19 cellular contexts compared by ENCODE assay signal in the genomic region with DNA sequence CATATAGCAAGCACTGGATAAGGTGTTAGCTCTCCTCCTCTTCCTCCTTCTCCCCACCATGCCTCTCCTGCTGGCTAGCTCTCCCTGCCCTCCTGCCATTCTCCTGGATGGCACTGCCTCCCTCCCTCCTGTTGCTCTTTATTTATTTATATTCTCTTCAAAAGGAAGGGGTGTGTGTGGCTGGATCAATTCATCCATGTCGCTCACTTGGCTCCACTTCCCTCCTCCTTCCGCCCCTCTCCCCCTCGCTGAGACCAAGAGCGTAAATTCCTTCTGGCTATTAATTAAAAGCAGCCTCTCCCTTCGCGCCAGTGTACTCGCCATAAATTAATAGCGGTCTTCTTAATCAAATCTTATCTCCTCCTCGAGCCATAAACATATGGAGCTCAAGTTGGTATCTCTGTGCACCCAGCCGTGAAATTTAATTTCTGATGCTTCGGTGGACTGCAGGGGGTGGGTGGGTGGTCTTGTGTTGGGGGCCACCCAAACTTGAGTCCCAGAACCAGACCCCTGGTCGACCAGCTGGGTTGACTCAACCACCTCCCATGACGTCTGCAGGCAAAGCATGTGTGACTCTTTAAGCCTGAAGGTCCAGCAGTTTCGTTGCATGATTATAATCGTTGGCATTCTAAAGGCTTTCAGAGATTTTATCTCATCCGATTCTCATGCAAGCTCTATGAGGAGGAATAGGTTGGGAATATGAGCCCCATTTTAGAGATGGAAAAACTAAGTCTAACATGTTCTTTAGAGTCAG. TPM values are rescaled to one million over a fixed set of nuclear protein-coding genes. Genes with fewer than 3 reads are reported as not detected.
DNase-seq lines count a peak whose midpoint lies in the region; ATAC-seq and TF ChIP-seq lines count a peak whose summit lies in the region.
"Had no signal": no experiment of that assay in that cellular context is flagged by ENCODE, and none has a peak within 500 bp of the region (broad histone marks: within the 10 kb centered on the region; RNA-seq: fewer than 3 reads in every experiment).

No MANE protein-coding gene starts in this region.

- H3K4me3 Mint-ChIP-seq in GM23338 = no peak overlapping the region
- H3K4me3 Mint-ChIP-seq in nephron = peak overlapping the region in 1 of 3 experiments; percentile 7
- H3K4me3 Mint-ChIP-seq: CD4-positive, alpha-beta T cell; T-helper 2 cell treated with Interferon-gamma antibody and Interleukin-4, amounts not matched to agents 5 μg/mL and 100 μg/mL, for 36 hours had no signal

- H3K4me3 ChIP-seq in GM23338 = no peak overlapping the region
- H3K4me3 ChIP-seq: breast epithelium, psoas muscle, thoracic aorta had no signal

- H3K27ac Mint-ChIP-seq in GM23338 = no peak overlapping the region
- peak overlapping the region; percentile 12 to 76 (median 53) for H3K27ac Mint-ChIP-seq in nephron
- H3K27ac Mint-ChIP-seq: activated T-helper 2 cell treated with anti-CD3 and anti-CD28 coated beads, Interferon-gamma antibody, Interleukin-2, Interleukin-4, amounts not matched to agents 10 μg/mL and 5 μg/mL and 100 μg/mL, durations not matched to agents 14 hours and 24 hours and 36 hours; CD4-positive, alpha-beta T cell; T-helper 2 cell treated with Interferon-gamma antibody and Interleukin-4, amounts not matched to agents 5 μg/mL and 100 μg/mL, for 36 hours had no signal

- H3K27me3 Mint-ChIP-seq in GM23338 (ENCODE audit: insufficient read depth, low read depth, poor library complexity) (peaks cover 4% of the 10 kb centered on the region), nephron (ENCODE audit: low read depth) (peaks cover 11% of the 10 kb centered on the region)
- H3K27me3 Mint-ChIP-seq: CD4-positive, alpha-beta T cell had no signal

- no peaks in the 10 kb centered on the region for H3K27me3 ChIP-seq in GM23338 (ENCODE audit: insufficient read depth)
- H3K27me3 ChIP-seq: breast epithelium had no signal

- H3K9me3 Mint-ChIP-seq in GM23338 (no peaks in the 10 kb centered on the region), nephron (no peaks in the 10 kb centered on the region)
- H3K9me3 Mint-ChIP-seq: activated T-helper 2 cell treated with anti-CD3 and anti-CD28 coated beads, Interferon-gamma antibody, Interleukin-2, Interleukin-4, amounts not matched to agents 10 μg/mL and 5 μg/mL and 100 μg/mL, durations not matched to agents 14 hours and 24 hours and 36 hours; CD4-positive, alpha-beta T cell; T-helper 2 cell treated with Interferon-gamma antibody and Interleukin-4, amounts not matched to agents 5 μg/mL and 100 μg/mL, for 36 hours had no signal

- ATAC-seq in GM23338 (no peak), SK-N-SH treated with all-trans-retinoic acid at 6 μM for 48 hours (no peak)

- H3K4me1 ChIP-seq in GM23338 (ENCODE audit: insufficient read depth) = peaks cover 21% of the 10 kb centered on the region; the same call in 1 of the 2 replicates
- H3K4me1 ChIP-seq: breast epithelium, psoas muscle had no signal

- H4K20me1 ChIP-seq in GM23338 (replicated peaks; ENCODE audit: insufficient read depth) = no peaks in the 10 kb centered on the region

- no peak overlapping the region for H2AFZ ChIP-seq in GM23338

- H3K27ac ChIP-seq in GM23338 (ENCODE audit: low read depth) = no peak overlapping the region
- H3K27ac ChIP-seq: breast epithelium, epithelial cell of prostate, psoas muscle, thoracic aorta had no signal

- H3K79me2 ChIP-seq in GM23338 (replicated peaks; ENCODE audit: insufficient read depth) = no peaks in the 10 kb centered on the region

- no peaks in the 10 kb centered on the region for H3K36me3 ChIP-seq in GM23338 (ENCODE audit: insufficient read depth)
- H3K36me3 ChIP-seq: breast epithelium, thoracic aorta had no signal

- H3K9me2 ChIP-seq in GM23338 (ENCODE audit: insufficient read depth) = no peaks in the 10 kb centered on the region

- TF ChIP-seq CTCF in GM23338 (conservative IDR thresholded peaks at IDR 0.05; ENCODE audit: low read depth in 2 of 2) = no peak
- no peak for TF ChIP-seq CTCF in nephron (IDR thresholded peaks at IDR 0.05; ENCODE audit: unreplicated experiment in 3 of 3)

- H3K36me3 Mint-ChIP-seq in GM23338 (ENCODE audit: low read depth) (no peaks in the 10 kb centered on the region), nephron (ENCODE audit: low read depth) (no peaks in the 10 kb centered on the region)

- peak; percentile 26 for DNase-seq in NCI-H146 (lab: John Stamatoyannopoulos, UW)
- no peak for DNase-seq in NCI-H146 treated with DMSO at 0.1 percent for 48 hours (lab: John Stamatoyannopoulos, UW; ENCODE audit: unreplicated experiment)
- no peak for DNase-seq in GM23338 (ENCODE audit: low spot score)
- DNase-seq in stimulated activated CD4-positive, alpha-beta T cell treated with anti-CD3 and anti-CD28 coated beads, Interleukin-4, amount 100 ng/mL, for 1 hour = no peak
- DNase-seq in LoVo (ENCODE audit: low spot score) = no peak
- no peak for DNase-seq in CD1c-positive myeloid dendritic cell (ENCODE audit: extremely low spot score)
- DNase-seq: activated CD4-positive, CD25-positive, alpha-beta regulatory T cell; CD4-positive, alpha-beta T cell; MV-4-11; NCI-H2107; psoas muscle; SHP77 treated with DMSO at 0.1 percent for 48 hours had no signal

- H3K4me2 ChIP-seq in GM23338 = peak overlapping the region; percentile 48

- H3K4me1 Mint-ChIP-seq in GM23338 (peaks cover 48% of the 10 kb centered on the region), nephron (peaks cover 43% of the 10 kb centered on the region)

- no peaks in the 10 kb centered on the region for H3F3A ChIP-seq in GM23338 (replicated peaks; ENCODE audit: low read depth)

TF ChIP-seq in GM23338, 12 proteins besides CTCF, POLR2A, EP300 and RAD21 (continues in another document):
- no peak for TF ChIP-seq EZH2 (IDR thresholded peaks at IDR 0.05; ENCODE audit: low read depth, unreplicated experiment)
- TF ChIP-seq NANOG (IDR thresholded peaks at IDR 0.05; ENCODE audit: borderline replicate concordance) = no peak
- no peak for TF ChIP-seq ZNF331 (CRISPR knock-in tag; IDR thresholded peaks at IDR 0.05; ENCODE audit: low read depth)
- TF ChIP-seq EZH2phosphoT487 (IDR thresholded peaks at IDR 0.05; ENCODE audit: unreplicated experiment) = no peak
- TF ChIP-seq STAT1 (IDR thresholded peaks at IDR 0.05; ENCODE audit: unreplicated experiment) = no peak

TF ChIP-seq in SK-N-SH treated with all-trans-retinoic acid at 6 μM for 48 hours, 23 proteins besides CTCF, POLR2A, EP300 and RAD21:
- TF ChIP-seq, protein P1, sequence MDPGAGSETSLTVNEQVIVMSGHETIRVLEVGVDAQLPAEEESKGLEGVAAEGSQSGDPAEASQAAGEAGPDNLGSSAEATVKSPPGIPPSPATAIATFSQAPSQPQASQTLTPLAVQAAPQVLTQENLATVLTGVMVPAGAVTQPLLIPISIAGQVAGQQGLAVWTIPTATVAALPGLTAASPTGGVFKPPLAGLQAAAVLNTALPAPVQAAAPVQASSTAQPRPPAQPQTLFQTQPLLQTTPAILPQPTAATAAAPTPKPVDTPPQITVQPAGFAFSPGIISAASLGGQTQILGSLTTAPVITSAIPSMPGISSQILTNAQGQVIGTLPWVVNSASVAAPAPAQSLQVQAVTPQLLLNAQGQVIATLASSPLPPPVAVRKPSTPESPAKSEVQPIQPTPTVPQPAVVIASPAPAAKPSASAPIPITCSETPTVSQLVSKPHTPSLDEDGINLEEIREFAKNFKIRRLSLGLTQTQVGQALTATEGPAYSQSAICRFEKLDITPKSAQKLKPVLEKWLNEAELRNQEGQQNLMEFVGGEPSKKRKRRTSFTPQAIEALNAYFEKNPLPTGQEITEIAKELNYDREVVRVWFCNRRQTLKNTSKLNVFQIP (CRISPR knock-in tag; IDR thresholded peaks at IDR 0.05; ENCODE audit: borderline replicate concordance, low read depth) = no peak
- TF ChIP-seq ARNTL (CRISPR knock-in tag; IDR thresholded peaks at IDR 0.05; ENCODE audit: borderline replicate concordance, low read depth) (no peak), OSR1 (CRISPR knock-in tag; IDR thresholded peaks at IDR 0.05) (no peak), ZNF565 (CRISPR knock-in tag; conservative IDR thresholded peaks at IDR 0.05; ENCODE audit: low read depth) (no peak), TCF4 (CRISPR knock-in tag; IDR thresholded peaks at IDR 0.05; ENCODE audit: borderline replicate concordance) (peak; percentile 90), PPARA (CRISPR knock-in tag; IDR thresholded peaks at IDR 0.05; ENCODE audit: borderline replicate concordance) (no peak), TOX (CRISPR knock-in tag; IDR thresholded peaks at IDR 0.05; ENCODE audit: borderline replicate concordance) (no peak), RARB (CRISPR knock-in tag; IDR thresholded peaks at IDR 0.05) (no peak), ZFP30 (CRISPR knock-in tag; IDR thresholded peaks at IDR 0.05) (no peak)

RNA-seq across cellular contexts. Expression of a gene that starts 57.9 kb away (rescaled TPM):
- total RNA-seq in GM23338 (2014; rRNA removed; shearing (Covaris generic)) = 3.7 and 5.1 TPM in 2 replicates
- polyA plus RNA-seq in GM23338 (2016; fragmentation: Nextera tagmentation; extraction: Ambion mirVana) = 0.74 and 0.99 TPM in 2 replicates
